Comparison of ENCODE assay signal across 30 cellular contexts in genomic region chrX:11209798-11210197, GRCh38.
"Had no signal": no experiment of that assay in that cellular context is flagged by ENCODE, and none has a peak within 500 bp of the region (broad histone marks: within the 10 kb centered on the region; RNA-seq: fewer than 3 reads in every experiment).

No MANE protein-coding gene starts in this region.

- H3K4me1 Mint-ChIP-seq: activated CD4-positive, alpha-beta T cell treated with anti-CD3 and anti-CD28 coated beads, Interleukin-2, amount 10 ng/mL, durations not matched to agents 24 days and 14 days; stimulated activated naive CD8-positive, alpha-beta T cell treated with anti-CD3 and anti-CD28 coated beads, Interleukin-15, amount 100 ng/mL, for 72 hours; T-cell had no signal

- H3K27ac Mint-ChIP-seq: activated CD4-positive, alpha-beta memory T cell treated with anti-CD3 and anti-CD28 coated beads for 36 hours; activated CD4-positive, alpha-beta T cell treated with anti-CD3 and anti-CD28 coated beads, Interleukin-2, amount 10 ng/mL, durations not matched to agents 24 days and 14 days; activated naive CD8-positive, alpha-beta T cell; brain; nephron; stimulated activated memory B cell treated with anti-CD40 and anti-IgM and Interleukin-4, amounts not matched to agents 10 μg/mL and 1 μg/mL and 100 μg/mL, for 72 hours; stimulated activated naive CD8-positive, alpha-beta T cell treated with anti-CD3 and anti-CD28 coated beads, Interleukin-15, amount 100 ng/mL, for 72 hours; T-cell had no signal

- DNase-seq: activated CD4-positive, alpha-beta memory T cell treated with anti-CD3 and anti-CD28 coated beads for 36 hours; activated CD4-positive, alpha-beta T cell treated with anti-CD3 and anti-CD28 coated beads, Interleukin-2, amount 10 ng/mL, durations not matched to agents 24 days and 14 days; activated CD4-positive, CD25-positive, alpha-beta regulatory T cell treated with anti-CD3 and anti-CD28 coated beads, Interleukin-2, amount 50 U/mL, for 72 hours; activated effector memory CD4-positive, alpha-beta T cell treated with Interleukin-2 at 50 U/mL for 16 hours; activated naive CD4-positive, alpha-beta T cell treated with Interleukin-2 at 50 U/mL for 16 hours; activated T-cell treated with anti-CD3 and anti-CD28 coated beads, Interleukin-2, amount 50 U/mL, for 4 hours; gastrocnemius medialis; glutamatergic neuron; left cardiac atrium; mammary epithelial cell; pancreas; retina; stimulated activated CD4-positive, alpha-beta T cell treated with anti-CD3 and anti-CD28 coated beads, Interleukin-1b, Interleukin-23, amount 100 ng/mL, for 48 hours; stimulated activated CD4-positive, alpha-beta T cell treated with anti-CD3 and anti-CD28 coated beads, Interleukin-4, amount 100 ng/mL, for 4 hours; stimulated activated CD8-positive, alpha-beta memory T cell treated with anti-CD3 and anti-CD28 coated beads, Interleukin-4, amount 100 ng/mL, for 48 hours; stimulated activated naive CD8-positive, alpha-beta T cell treated with anti-CD3 and anti-CD28 coated beads, Interleukin-15, amount 100 ng/mL, for 72 hours; substantia nigra; T-cell; upper lobe of left lung had no signal

- ATAC-seq: activated T-cell treated with anti-CD3 and anti-CD28 coated beads, Interleukin-2, amount 50 U/mL, for 4 hours; gastrocnemius medialis; left cardiac atrium; pancreas; stimulated activated memory B cell treated with anti-CD40 and anti-IgM and Interleukin-4, amounts not matched to agents 10 μg/mL and 1 μg/mL and 100 μg/mL, for 72 hours; stimulated activated naive CD8-positive, alpha-beta T cell treated with anti-CD3 and anti-CD28 coated beads, Interleukin-15, amount 100 ng/mL, for 72 hours; T-cell had no signal

- H3K4me1 ChIP-seq: ascending aorta, gastrocnemius medialis, pancreas, prostate gland, upper lobe of left lung, vagina had no signal

- H3K9me3 Mint-ChIP-seq: activated CD4-positive, alpha-beta memory T cell treated with anti-CD3 and anti-CD28 coated beads for 36 hours; activated CD4-positive, alpha-beta T cell treated with anti-CD3 and anti-CD28 coated beads, Interleukin-2, amount 10 ng/mL, durations not matched to agents 24 days and 14 days; activated T-cell treated with anti-CD3 and anti-CD28 coated beads, Interleukin-2, amount 50 U/mL, for 4 hours; stimulated activated memory B cell treated with anti-CD40 and anti-IgM and Interleukin-4, amounts not matched to agents 10 μg/mL and 1 μg/mL and 100 μg/mL, for 72 hours had no signal

- H3K27ac ChIP-seq: ascending aorta, gastrocnemius medialis, neutrophil, pancreas, prostate gland, upper lobe of left lung, vagina had no signal

- H3K36me3 Mint-ChIP-seq: activated CD4-positive, alpha-beta memory T cell treated with anti-CD3 and anti-CD28 coated beads for 36 hours; activated naive CD8-positive, alpha-beta T cell; brain; stimulated activated memory B cell treated with anti-CD40 and anti-IgM and Interleukin-4, amounts not matched to agents 10 μg/mL and 1 μg/mL and 100 μg/mL, for 72 hours; T-cell had no signal

- H3K4me3 ChIP-seq: ascending aorta, gastrocnemius medialis, pancreas, prostate gland, smooth muscle cell, upper lobe of left lung, vagina had no signal

- H3K36me3 ChIP-seq: ascending aorta, gastrocnemius medialis, neutrophil, pancreas, prostate gland, upper lobe of left lung, vagina had no signal

- H3K4me3 Mint-ChIP-seq: activated CD4-positive, alpha-beta memory T cell treated with anti-CD3 and anti-CD28 coated beads for 36 hours; activated CD4-positive, alpha-beta T cell treated with anti-CD3 and anti-CD28 coated beads, Interleukin-2, amount 10 ng/mL, durations not matched to agents 24 days and 14 days; activated naive CD8-positive, alpha-beta T cell; activated T-cell treated with anti-CD3 and anti-CD28 coated beads, Interleukin-2, amount 50 U/mL, for 4 hours; brain; nephron; stimulated activated memory B cell treated with anti-CD40 and anti-IgM and Interleukin-4, amounts not matched to agents 10 μg/mL and 1 μg/mL and 100 μg/mL, for 72 hours; stimulated activated naive CD8-positive, alpha-beta T cell treated with anti-CD3 and anti-CD28 coated beads, Interleukin-15, amount 100 ng/mL, for 72 hours; T-cell had no signal

- H3K27me3 Mint-ChIP-seq: activated CD4-positive, alpha-beta memory T cell treated with anti-CD3 and anti-CD28 coated beads for 36 hours; activated CD4-positive, alpha-beta T cell treated with anti-CD3 and anti-CD28 coated beads, Interleukin-2, amount 10 ng/mL, durations not matched to agents 24 days and 14 days; stimulated activated memory B cell treated with anti-CD40 and anti-IgM and Interleukin-4, amounts not matched to agents 10 μg/mL and 1 μg/mL and 100 μg/mL, for 72 hours had no signal

- FAIRE-seq: endothelial cell of umbilical vein, keratinocyte had no signal

- H3K4me2 ChIP-seq: smooth muscle cell had no signal

- H3K9me3 ChIP-seq: ascending aorta, gastrocnemius medialis, neutrophil, pancreas, prostate gland, upper lobe of left lung, vagina had no signal

- H3K27me3 ChIP-seq: ascending aorta, gastrocnemius medialis, neutrophil, upper lobe of left lung, vagina had no signal
